11 cellular contexts compared by ENCODE assay signal in genomic region chr17:75049057-75049456, GRCh38. TPM values are rescaled to one million over a fixed set of nuclear protein-coding genes. Genes with fewer than 3 reads are reported as not detected.
DNase-seq lines count a peak whose midpoint lies in the region; ATAC-seq and TF ChIP-seq lines count a peak whose summit lies in the region.
"Had no signal": no experiment of that assay in that cellular context is flagged by ENCODE, and none has a peak within 500 bp of the region (broad histone marks: within the 10 kb centered on the region; RNA-seq: fewer than 3 reads in every experiment).

No MANE protein-coding gene starts in this region.

- TF ChIP-seq CTCF in coronary artery (IDR thresholded peaks at IDR 0.05) (no peak), neural cell (IDR thresholded peaks at IDR 0.05; ENCODE audit: poor library complexity, severe bottlenecking) (no peak)

- peaks cover 12 to 61% (median 42%) of the 10 kb centered on the region in 4 donors for H3K4me1 Mint-ChIP-seq in CD4-positive, CD25-positive, alpha-beta regulatory T cell

- H3K4me3 Mint-ChIP-seq in CD4-positive, CD25-positive, alpha-beta regulatory T cell: peak overlapping the region; percentile 95 to 99 (median 98)

- H3K79me2 ChIP-seq in Karpas-422 (ENCODE audit: low read length): peaks cover 42% of the 10 kb centered on the region
- H3K79me2 ChIP-seq in neural cell (replicated peaks; ENCODE audit: insufficient read depth, low read length): peaks cover 16% of the 10 kb centered on the region

- no peak overlapping the region for H3K4me3 ChIP-seq in CD4-positive, CD25-positive, alpha-beta regulatory T cell (ENCODE audit: low read depth, low read length)
- H3K4me3 ChIP-seq in Karpas-422 (ENCODE audit: low read length): peak overlapping the region; percentile 100; the same call in 1 of the 2 replicates
- H3K4me3 ChIP-seq in coronary artery: peak overlapping the region; percentile 93
- peak overlapping the region; percentile 100 for H3K4me3 ChIP-seq in neural cell (ENCODE audit: low read length)

- no peak overlapping the region for H3K27ac ChIP-seq in CD4-positive, CD25-positive, alpha-beta regulatory T cell (ENCODE audit: insufficient read depth, low read length, poor library complexity, severe bottlenecking)
- H3K27ac ChIP-seq in Karpas-422 (ENCODE audit: low read length) (no peak overlapping the region), coronary artery (peak overlapping the region in 1 of 2 donors; percentile 98), neural cell (ENCODE audit: low read length) (no peak overlapping the region)

- no peak for TF ChIP-seq EP300 in neural cell (conservative IDR thresholded peaks at IDR 0.05; ENCODE audit: poor library complexity, severe bottlenecking)

- no peaks in the 10 kb centered on the region for H4K20me1 ChIP-seq in Karpas-422 (ENCODE audit: insufficient read depth, low read depth, low read length)
- no peaks in the 10 kb centered on the region for H4K20me1 ChIP-seq in neural cell (ENCODE audit: insufficient read depth)

- no peak for ATAC-seq in CD4-positive, CD25-positive, alpha-beta regulatory T cell (ENCODE audit: low read depth in 2 of 2)
- ATAC-seq in sciatic nerve: no peak
- no peak for ATAC-seq in HG03378 (IDR thresholded peaks at IDR 0.05; ENCODE audit: unreplicated experiment)

- no peak for DNase-seq in CD4-positive, CD25-positive, alpha-beta regulatory T cell
- DNase-seq in Karpas-422 (no peak), coronary artery (ENCODE audit: low spot score) (no peak), sciatic nerve (ENCODE audit: low spot score) (no peak), germinal center (ENCODE audit: low spot score) (no peak)
- DNase-seq in activated CD4-positive, CD25-positive, alpha-beta regulatory T cell (lab: John Stamatoyannopoulos, UW): no peak
- DNase-seq: activated CD8-positive, alpha-beta memory T cell treated with anti-CD3 and anti-CD28 coated beads, Interleukin-2, amount 50 U/mL, for 48 hours; foreskin melanocyte; HCEC 1CT had no signal

- no peaks in the 10 kb centered on the region for H3F3A ChIP-seq in neural cell (ENCODE audit: insufficient read depth, low read length, poor library complexity, severe bottlenecking)

- no peak overlapping the region for H3K9ac ChIP-seq in Karpas-422 (ENCODE audit: low read length)
- no peak overlapping the region for H3K9ac ChIP-seq in neural cell (ENCODE audit: low read length)

- peak overlapping the region in 2 of 3 donors; percentile 42 to 90 for H3K27ac Mint-ChIP-seq in CD4-positive, CD25-positive, alpha-beta regulatory T cell

- H3K27me3 ChIP-seq in CD4-positive, CD25-positive, alpha-beta regulatory T cell (ENCODE audit: control insufficient read depth, insufficient read depth, low read length): no peaks in the 10 kb centered on the region
- H3K27me3 ChIP-seq in Karpas-422 (ENCODE audit: low read length) (no peaks in the 10 kb centered on the region), neural cell (ENCODE audit: insufficient read depth, low read depth, low read length) (no peaks in the 10 kb centered on the region)

- H3K9me3 Mint-ChIP-seq in CD4-positive, CD25-positive, alpha-beta regulatory T cell: no peaks in the 10 kb centered on the region

- H3K4me1 ChIP-seq in CD4-positive, CD25-positive, alpha-beta regulatory T cell (ENCODE audit: control insufficient read depth, insufficient read depth, low read length, poor library complexity, severe bottlenecking): peaks cover 25% of the 10 kb centered on the region
- peaks cover 21% of the 10 kb centered on the region for H3K4me1 ChIP-seq in Karpas-422 (ENCODE audit: low read length)

- H3K4me2 ChIP-seq in Karpas-422 (ENCODE audit: low read depth, low read length, poor library complexity, severe bottlenecking): peak overlapping the region; percentile 86
- H3K4me2 ChIP-seq in neural cell (ENCODE audit: low read length): no peak overlapping the region

- H3K36me3 Mint-ChIP-seq in CD4-positive, CD25-positive, alpha-beta regulatory T cell: peaks cover 25% of the 10 kb centered on the region

- TF ChIP-seq RAD21 in neural cell (conservative IDR thresholded peaks at IDR 0.05): no peak

- no peaks in the 10 kb centered on the region for H3K9me3 ChIP-seq in CD4-positive, CD25-positive, alpha-beta regulatory T cell (ENCODE audit: control insufficient read depth in 2 of 2, low read length in 2 of 2)
- H3K9me3 ChIP-seq in Karpas-422 (ENCODE audit: low read length): no peaks in the 10 kb centered on the region
- no peaks in the 10 kb centered on the region for H3K9me3 ChIP-seq in neural cell (ENCODE audit: low read length)

- peaks cover 4% of the 10 kb centered on the region for H3K27me3 Mint-ChIP-seq in CD4-positive, CD25-positive, alpha-beta regulatory T cell

- H3K9me2 ChIP-seq in Karpas-422 (replicated peaks; ENCODE audit: insufficient read depth, low read length) (no peaks in the 10 kb centered on the region), neural cell (ENCODE audit: insufficient read depth, low read length) (no peaks in the 10 kb centered on the region)

- intact Hi-C loops in sciatic nerve (cut with DNase I): no loop called here

- no peak overlapping the region for H2AFZ ChIP-seq in Karpas-422 (ENCODE audit: low read length)
- H2AFZ ChIP-seq in neural cell (ENCODE audit: low read depth, low read length): no peak overlapping the region

- H3K36me3 ChIP-seq in CD4-positive, CD25-positive, alpha-beta regulatory T cell (ENCODE audit: control insufficient read depth, insufficient read depth, low read length): peaks cover 23% of the 10 kb centered on the region
- H3K36me3 ChIP-seq in Karpas-422 (ENCODE audit: insufficient read depth, low read length): peaks cover 7% of the 10 kb centered on the region; the same call in 1 of the 2 replicates
- H3K36me3 ChIP-seq in neural cell (ENCODE audit: insufficient read depth, low read length): no peaks in the 10 kb centered on the region

TF ChIP-seq in neural cell, 6 proteins besides CTCF, POLR2A, EP300 and RAD21:
- no peak for TF ChIP-seq REST (IDR thresholded peaks at IDR 0.05; ENCODE audit: borderline replicate concordance)
- no peak for TF ChIP-seq TAF1 (IDR thresholded peaks at IDR 0.05; ENCODE audit: low read depth)
- TF ChIP-seq SMC3 (conservative IDR thresholded peaks at IDR 0.05; ENCODE audit: poor library complexity): no peak
- TF ChIP-seq POLR2AphosphoS5 (IDR thresholded peaks at IDR 0.05): no peak
- TF ChIP-seq EZH2 (IDR thresholded peaks at IDR 0.05; ENCODE audit: borderline replicate concordance, insufficient read depth, low read length, poor library complexity, severe bottlenecking): no peak
- no peak for TF ChIP-seq MXI1 (conservative IDR thresholded peaks at IDR 0.05; ENCODE audit: poor library complexity, severe bottlenecking)

RNA-seq across cellular contexts. Expression of gene KCTD2, which starts 2.0 kb away (rescaled TPM):
- 23.4 TPM for total RNA-seq in CD4-positive, CD25-positive, alpha-beta regulatory T cell
- polyA plus RNA-seq in CD4-positive, CD25-positive, alpha-beta regulatory T cell: 1 to 10 TPM; 5.8 to 10.0 (median 8.1) TPM
- 21.0 and 24.7 TPM in 2 replicates for total RNA-seq in Karpas-422 (2014; rRNA removed; shearing (Covaris generic); ENCODE audit: low replicate concordance)
- polyA plus RNA-seq in neural cell: 29.9 and 32.8 TPM in 2 replicates
- 29.2 and 30.8 TPM in 2 replicates for polyA minus RNA-seq in neural cell
- 37.5 TPM for total RNA-seq in sciatic nerve

RNA-seq across cellular contexts. Expression of gene ATP5PD, which starts 2.3 kb away (rescaled TPM):
- total RNA-seq in CD4-positive, CD25-positive, alpha-beta regulatory T cell: 139 TPM
- 100 to 1,000 TPM; 410 to 536 (median 467) TPM for polyA plus RNA-seq in CD4-positive, CD25-positive, alpha-beta regulatory T cell
- total RNA-seq in Karpas-422 (2014; rRNA removed; shearing (Covaris generic); ENCODE audit: low replicate concordance): 186 and 187 TPM in 2 replicates
- 452 and 517 TPM in 2 replicates for polyA plus RNA-seq in neural cell
- polyA minus RNA-seq in neural cell: 129 and 160 TPM in 2 replicates
- 147 TPM for total RNA-seq in sciatic nerve

RNA-seq across cellular contexts. Expression of gene MRPL58, which starts 36.6 kb away (rescaled TPM):
- total RNA-seq in CD4-positive, CD25-positive, alpha-beta regulatory T cell: 25.7 TPM
- 10 to 100 TPM; 64.0 to 95.8 (median 74.6) TPM for polyA plus RNA-seq in CD4-positive, CD25-positive, alpha-beta regulatory T cell
- 33.8 and 34.6 TPM in 2 replicates for total RNA-seq in Karpas-422 (2014; rRNA removed; shearing (Covaris generic); ENCODE audit: low replicate concordance)
- polyA plus RNA-seq in neural cell: 47.4 and 49.7 TPM in 2 replicates
- polyA minus RNA-seq in neural cell: 19.2 and 21.9 TPM in 2 replicates
- total RNA-seq in sciatic nerve: 20.1 TPM

RNA-seq across cellular contexts. Expression of gene SLC16A5, which starts 38.7 kb away (rescaled TPM):
- total RNA-seq in CD4-positive, CD25-positive, alpha-beta regulatory T cell: 9.3 TPM
- polyA plus RNA-seq in CD4-positive, CD25-positive, alpha-beta regulatory T cell: 1 to 10 TPM; 1.3 to 2.6 (median 2.0) TPM
- not detected in 2 replicates for total RNA-seq in Karpas-422 (2014; rRNA removed; shearing (Covaris generic); ENCODE audit: low replicate concordance)
- not detected in 2 replicates for polyA plus RNA-seq in neural cell
- not detected in 2 replicates for polyA minus RNA-seq in neural cell
- 10.5 TPM for total RNA-seq in sciatic nerve
